16 cellular contexts compared by ENCODE assay signal in genomic region chr11:118896921-118897591, GRCh38. TPM values are rescaled to one million over a fixed set of nuclear protein-coding genes. Genes with fewer than 3 reads are reported as not detected.
DNase-seq lines count a peak whose midpoint lies in the region; ATAC-seq, FAIRE-seq and TF ChIP-seq lines count a peak whose summit lies in the region.
"Had no signal": no experiment of that assay in that cellular context is flagged by ENCODE, and none has a peak within 500 bp of the region (broad histone marks: within the 10 kb centered on the region; RNA-seq: fewer than 3 reads in every experiment).

No MANE protein-coding gene starts in this region.

- H3K27ac Mint-ChIP-seq in activated CD4-positive, alpha-beta T cell treated with anti-CD3 and anti-CD28 coated beads, Interleukin-2, amount 10 ng/mL, durations not matched to agents 24 days and 14 days, result peak overlapping the region; percentile 43
- H3K27ac Mint-ChIP-seq: dendritic cell treated with granulocyte-macrophage colony-stimulating factor and Interleukin-4, amounts not matched to agents 40 ng/mL and 50 ng/mL, for 4 days had no signal

- H3K9me1 ChIP-seq in K562 (ENCODE audit: control insufficient read depth, insufficient read depth, low read length), result no peaks in the 10 kb centered on the region

- in situ Hi-C loops in K562 (cut with MboI), result no loop called here

- no peaks in the 10 kb centered on the region for H3K27me3 Mint-ChIP-seq in activated CD4-positive, alpha-beta T cell treated with anti-CD3 and anti-CD28 coated beads, Interleukin-2, amount 10 ng/mL, durations not matched to agents 24 days and 14 days

- H3K9me3 ChIP-seq in HUES48 (ENCODE audit: control insufficient read depth, insufficient read depth, low read length) (no peaks in the 10 kb centered on the region), K562 (replicated peaks; ENCODE audit: control insufficient read depth, insufficient read depth, low read depth, low read length) (no peaks in the 10 kb centered on the region)

- no peaks in the 10 kb centered on the region for H3K9me3 Mint-ChIP-seq in activated CD4-positive, alpha-beta T cell treated with anti-CD3 and anti-CD28 coated beads, Interleukin-2, amount 10 ng/mL, durations not matched to agents 24 days and 14 days
- H3K9me3 Mint-ChIP-seq: dendritic cell treated with granulocyte-macrophage colony-stimulating factor and Interleukin-4, amounts not matched to agents 40 ng/mL and 50 ng/mL, for 4 days had no signal

- peaks cover 34% of the 10 kb centered on the region for H3K36me3 ChIP-seq in HUES48 (ENCODE audit: control insufficient read depth, insufficient read depth, low read length)
- H3K36me3 ChIP-seq in K562 (ENCODE audit: control insufficient read depth, insufficient read depth, low read length), result peaks cover 22% of the 10 kb centered on the region; the same call in 1 of the 3 replicates

- H3K4me3 Mint-ChIP-seq in activated CD4-positive, alpha-beta T cell treated with anti-CD3 and anti-CD28 coated beads, Interleukin-2, amount 10 ng/mL, durations not matched to agents 24 days and 14 days, result no peak overlapping the region
- H3K4me3 Mint-ChIP-seq: dendritic cell treated with granulocyte-macrophage colony-stimulating factor and Interleukin-4, amounts not matched to agents 40 ng/mL and 50 ng/mL, for 4 days had no signal

- BruUV-seq in K562 (replicated peaks; lab: Mats Ljungman, UMichigan), result no TSS peak

- POLR2A ChIA-PET in K562 (lab: Yijun Ruan, JAX), result interaction anchor here (0.6 to 1.1 kb wide), 4 partner anchors 12 to 198 kb away, joined by 3 to 5 read pairs (median 3); partner anchors contain the start of gene CXCR5

- no peaks in the 10 kb centered on the region for H4K20me1 ChIP-seq in K562 (replicated peaks; ENCODE audit: control insufficient read depth, insufficient read depth, low read length)

- no peak overlapping the region for H2AFZ ChIP-seq in K562 (ENCODE audit: low read depth, low read length)

- no peaks in the 10 kb centered on the region for H3K79me2 ChIP-seq in K562 (ENCODE audit: control insufficient read depth, insufficient read depth, low read length)

- H3K27me3 ChIP-seq in HUES48 (ENCODE audit: control insufficient read depth, insufficient read depth, low read length), result no peaks in the 10 kb centered on the region
- H3K27me3 ChIP-seq in K562 (ENCODE audit: control insufficient read depth in 2 of 2, insufficient read depth in 2 of 2, low read length in 2 of 2), result no peaks in the 10 kb centered on the region

- no peak for DNase-seq in activated CD4-positive, alpha-beta T cell treated with anti-CD3 and anti-CD28 coated beads, Interleukin-2, amount 10 ng/mL, durations not matched to agents 24 days and 14 days
- DNase-seq in activated CD4-positive, alpha-beta T cell treated with anti-CD3 and anti-CD28 coated beads, Interleukin-2, amount 50 U/mL, for 1 hour, result no peak
- DNase-seq in K562 (ENCODE audit: extremely low read depth in 1 of 4, low spot score in 3 of 4) (no peak), posterior vena cava (ENCODE audit: low spot score) (peak; percentile 79), T1000 (lab: John Stamatoyannopoulos, UW) (no peak), germinal center (ENCODE audit: low spot score) (no peak)
- DNase-seq: activated CD4-positive, alpha-beta T cell treated with anti-CD3 and anti-CD28 coated beads for 4 hours; IMR-90; NCI-H748 treated with DMSO at 0.1 percent for 48 hours had no signal

- H3K36me3 Mint-ChIP-seq in activated CD4-positive, alpha-beta T cell treated with anti-CD3 and anti-CD28 coated beads, Interleukin-2, amount 10 ng/mL, durations not matched to agents 24 days and 14 days (ENCODE audit: low read depth), result peaks cover 36% of the 10 kb centered on the region

- TF ChIP-seq POLR2A in K562 (conservative IDR thresholded peaks at IDR 0.05), result no peak

- H3K4me3 ChIP-seq in HUES48 (ENCODE audit: low read depth, low read length), result no peak overlapping the region
- no peak overlapping the region for H3K4me3 ChIP-seq in K562

- TF ChIP-seq CTCF in K562 (IDR thresholded peaks at IDR 0.05 in 2 of 3, conservative IDR thresholded peaks at IDR 0.05 in 1 of 3; ENCODE audit: insufficient read depth in 2 of 3, low read depth in 1 of 3, low read length in 3 of 3), result no peak

- intact Hi-C loops in activated CD4-positive, alpha-beta T cell treated with anti-CD3 and anti-CD28 coated beads, Interleukin-2, amount 10 ng/mL, durations not matched to agents 24 days and 14 days (cut with micrococcal nuclease), result no loop called here
- intact Hi-C loops in K562 (cut with micrococcal nuclease) (no loop called here), posterior vena cava (cut with DNase I) (no loop called here)

- H3K27ac ChIP-seq in HUES48 (ENCODE audit: low read depth, low read length) (peak overlapping the region; percentile 18), K562 (ENCODE audit: extremely low read depth, low read depth, low read length) (no peak overlapping the region)

- H3K4me2 ChIP-seq in K562 (ENCODE audit: insufficient read depth, low read length), result no peak overlapping the region

- H3K4me1 Mint-ChIP-seq in activated CD4-positive, alpha-beta T cell treated with anti-CD3 and anti-CD28 coated beads, Interleukin-2, amount 10 ng/mL, durations not matched to agents 24 days and 14 days, result peaks cover 53% of the 10 kb centered on the region

- no peak for TF ChIP-seq EP300 in K562 (IDR thresholded peaks at IDR 0.05; ENCODE audit: low read length)

- FAIRE-seq in K562 (lab: Jason Lieb, UNC), result no peak
- FAIRE-seq: H54 had no signal

- H3K4me1 ChIP-seq in HUES48 (ENCODE audit: control insufficient read depth, insufficient read depth, low read length) (peaks cover 26% of the 10 kb centered on the region), K562 (replicated peaks in 1 of 2; ENCODE audit: control insufficient read depth in 2 of 2, insufficient read depth in 2 of 2, low read length in 2 of 2) (peaks cover 0 to 49% of the 10 kb centered on the region in 2 experiments; a peak in 3 of 5 replicates)

- no peak for ATAC-seq in K562
- no peak for ATAC-seq in HG03095 (IDR thresholded peaks at IDR 0.05; ENCODE audit: unreplicated experiment)

- WGBS in K562 (ENCODE audit: insufficient coverage, low coverage, missing lambda C conversion rate), result 73% methylated on average over 10 of the region's 12 CpGs

- TF ChIP-seq RAD21 in K562 (CRISPR knock-in tag; conservative IDR thresholded peaks at IDR 0.05 in 1 of 2, IDR thresholded peaks at IDR 0.05 in 1 of 2), result no peak

- H3K9ac ChIP-seq in HUES48 (ENCODE audit: low read depth, low read length), result no peak overlapping the region
- H3K9ac ChIP-seq in K562 (ENCODE audit: insufficient read depth in 1 of 2, low read depth in 2 of 2, low read length in 2 of 2), result peak overlapping the region in 1 of 2 experiments; percentile 50; a peak in 1 of 4 replicates

- CTCF ChIA-PET in K562 (lab: Yijun Ruan, JAX; ENCODE audit: low intra/inter-chr PET ratio), result no interaction called here

RNA-seq across cellular contexts. Expression of gene CXCR5, which starts 13.4 kb away (rescaled TPM):
- 6.1 and 6.4 TPM in 2 replicates for total RNA-seq in activated CD4-positive, alpha-beta T cell treated with anti-CD3 and anti-CD28 coated beads, Interleukin-2, amount 10 ng/mL, durations not matched to agents 24 days and 14 days
- not detected in 2 replicates for total RNA-seq in K562 (2011; cell fraction: chromatin; rRNA removed; ENCODE audit: low replicate concordance)
- not detected in 2 replicates for total RNA-seq in K562 (2011; cell fraction: nucleolus; rRNA removed)
- total RNA-seq in K562 (2011; cell fraction: nucleoplasm; rRNA removed), result not detected in 2 replicates
- not detected in 2 replicates for total RNA-seq in K562 (2014; rRNA removed)
- total RNA-seq in K562 (2014; rRNA removed; fragmentation: Illumina TruSeq; extraction: Trizol), result not detected in 2 replicates
- total RNA-seq in K562 (2015; rRNA removed; fragmentation: Illumina TruSeq; extraction: Trizol), result not detected in 2 replicates
- total RNA-seq in K562 (2021), result 0.04 TPM in 1 of 2 replicates, not detected in the other
- not detected in 2 replicates for polyA plus RNA-seq in K562 (2011; rRNA removed)
- 0.03 TPM in 1 of 2 replicates, not detected in the other for polyA plus RNA-seq in K562 (2011; cell fraction: cytosol; rRNA removed)
- not detected in 2 replicates for polyA plus RNA-seq in K562 (2011; cell fraction: nucleus; rRNA removed)
- polyA plus RNA-seq in K562 (2012), result not detected in 2 replicates
- not detected in 2 replicates for polyA plus RNA-seq in K562 (2014; fragmentation: Illumina TruSeq; extraction: Trizol)
- under 1 TPM; 0.03 to 0.06 TPM for polyA plus RNA-seq in K562 (2014; fragmentation: Nextera tagmentation; extraction: Ambion mirVana)
- polyA plus RNA-seq in K562 (2014; rRNA removed), result not detected in 2 replicates
- polyA minus RNA-seq in K562 (2011; rRNA and poly(A)+ RNA removed), result not detected in 2 replicates
- not detected in 2 replicates for polyA minus RNA-seq in K562 (2011; cell fraction: cytosol; rRNA and poly(A)+ RNA removed)
- not detected in 2 replicates for polyA minus RNA-seq in K562 (2011; cell fraction: nucleus; rRNA and poly(A)+ RNA removed)
- total RNA-seq in posterior vena cava, result under 1 TPM in 1 of 2 donors, not detected in 1; 0.10 TPM
- total RNA-seq: A673, IMR-90, SK-MEL-5, ureter had no signal
- polyA plus RNA-seq: IMR-90 had no signal

RNA-seq across cellular contexts. Expression of gene BCL9L, which starts 28.7 kb away (rescaled TPM):
- 25.1 and 28.5 TPM in 2 replicates for total RNA-seq in activated CD4-positive, alpha-beta T cell treated with anti-CD3 and anti-CD28 coated beads, Interleukin-2, amount 10 ng/mL, durations not matched to agents 24 days and 14 days
- 10.2 and 17.0 TPM in 2 replicates for total RNA-seq in K562 (2011; cell fraction: chromatin; rRNA removed; ENCODE audit: low replicate concordance)
- 8.0 and 8.2 TPM in 2 replicates for total RNA-seq in K562 (2011; cell fraction: nucleolus; rRNA removed)
- total RNA-seq in K562 (2011; cell fraction: nucleoplasm; rRNA removed), result 8.4 and 9.2 TPM in 2 replicates
- total RNA-seq in K562 (2014; rRNA removed), result 2.6 and 3.3 TPM in 2 replicates
- total RNA-seq in K562 (2014; rRNA removed; fragmentation: Illumina TruSeq; extraction: Trizol), result 0.38 and 0.76 TPM in 2 replicates
- total RNA-seq in K562 (2015; rRNA removed; fragmentation: Illumina TruSeq; extraction: Trizol), result 2.2 and 2.5 TPM in 2 replicates
- total RNA-seq in K562 (2021), result 14.6 and 17.9 TPM in 2 replicates
- polyA plus RNA-seq in K562 (2011; rRNA removed), result 0.61 and 1.3 TPM in 2 replicates
- polyA plus RNA-seq in K562 (2011; cell fraction: cytosol; rRNA removed), result 0.52 and 2.5 TPM in 2 replicates
- polyA plus RNA-seq in K562 (2011; cell fraction: nucleus; rRNA removed), result 6.3 and 14.0 TPM in 2 replicates
- 9.7 and 9.9 TPM in 2 replicates for polyA plus RNA-seq in K562 (2012)
- 7.6 and 10.1 TPM in 2 replicates for polyA plus RNA-seq in K562 (2014; fragmentation: Illumina TruSeq; extraction: Trizol)
- under 1 TPM; 0.01 to 0.03 TPM for polyA plus RNA-seq in K562 (2014; fragmentation: Nextera tagmentation; extraction: Ambion mirVana)
- 4.8 and 5.3 TPM in 2 replicates for polyA plus RNA-seq in K562 (2014; rRNA removed)
- 0.33 and 0.60 TPM in 2 replicates for polyA minus RNA-seq in K562 (2011; rRNA and poly(A)+ RNA removed)
- 4.6 and 5.6 TPM in 2 replicates for polyA minus RNA-seq in K562 (2011; cell fraction: cytosol; rRNA and poly(A)+ RNA removed)
- polyA minus RNA-seq in K562 (2011; cell fraction: nucleus; rRNA and poly(A)+ RNA removed), result 3.8 and 4.8 TPM in 2 replicates
- total RNA-seq in posterior vena cava, result 10 to 100 TPM; 89.2 to 89.5 TPM

RNA-seq across cellular contexts. Expression of gene UPK2, which starts 59.0 kb away (rescaled TPM):
- not detected in 2 replicates for total RNA-seq in activated CD4-positive, alpha-beta T cell treated with anti-CD3 and anti-CD28 coated beads, Interleukin-2, amount 10 ng/mL, durations not matched to agents 24 days and 14 days
- not detected in 2 replicates for total RNA-seq in K562 (2011; cell fraction: chromatin; rRNA removed; ENCODE audit: low replicate concordance)
- not detected in 2 replicates for total RNA-seq in K562 (2011; cell fraction: nucleolus; rRNA removed)
- total RNA-seq in K562 (2011; cell fraction: nucleoplasm; rRNA removed), result not detected in 2 replicates
- not detected in 2 replicates for total RNA-seq in K562 (2014; rRNA removed)
- not detected in 2 replicates for total RNA-seq in K562 (2014; rRNA removed; fragmentation: Illumina TruSeq; extraction: Trizol)
- total RNA-seq in K562 (2015; rRNA removed; fragmentation: Illumina TruSeq; extraction: Trizol), result not detected in 2 replicates
- total RNA-seq in K562 (2021), result not detected in 2 replicates
- polyA plus RNA-seq in K562 (2011; rRNA removed), result not detected in 2 replicates
- not detected in 2 replicates for polyA plus RNA-seq in K562 (2011; cell fraction: cytosol; rRNA removed)
- not detected in 2 replicates for polyA plus RNA-seq in K562 (2011; cell fraction: nucleus; rRNA removed)
- not detected in 2 replicates for polyA plus RNA-seq in K562 (2012)
- not detected in 2 replicates for polyA plus RNA-seq in K562 (2014; fragmentation: Illumina TruSeq; extraction: Trizol)
- not detected for polyA plus RNA-seq in K562 (2014; fragmentation: Nextera tagmentation; extraction: Ambion mirVana)
- not detected in 2 replicates for polyA plus RNA-seq in K562 (2014; rRNA removed)
- polyA minus RNA-seq in K562 (2011; rRNA and poly(A)+ RNA removed), result not detected in 2 replicates
- not detected in 2 replicates for polyA minus RNA-seq in K562 (2011; cell fraction: cytosol; rRNA and poly(A)+ RNA removed)
- polyA minus RNA-seq in K562 (2011; cell fraction: nucleus; rRNA and poly(A)+ RNA removed), result not detected in 2 replicates
- not detected for total RNA-seq in posterior vena cava
- total RNA-seq: A673, IMR-90, SK-MEL-5 had no signal
